13 cellular contexts compared by ENCODE assay signal in genomic region chr22:42432020-42432596, GRCh38. TPM values are rescaled to one million over a fixed set of nuclear protein-coding genes. Genes with fewer than 3 reads are reported as not detected.
DNase-seq lines count a peak whose midpoint lies in the region; ATAC-seq and TF ChIP-seq lines count a peak whose summit lies in the region.
"Had no signal": no experiment of that assay in that cellular context is flagged by ENCODE, and none has a peak within 500 bp of the region (broad histone marks: within the 10 kb centered on the region; RNA-seq: fewer than 3 reads in every experiment).

Gene NFAM1 (minus strand): TSS chr22:42432403. CDS start chr22:42432357, 46 bp downstream.

- DNase-seq in C1 segment of cervical spinal cord (lab: John Stamatoyannopoulos, UW), result peak in 9 of 14 donors; percentile 5 to 68 (median 44)
- DNase-seq in NOMO-1 (lab: John Stamatoyannopoulos, UW; ENCODE audit: unreplicated experiment in 2 of 2), result peak; percentile 82 to 87
- peak; percentile 83 for DNase-seq in Right ventricle myocardium superior
- DNase-seq in stimulated activated CD4-positive, alpha-beta T cell treated with anti-CD3 and anti-CD28 coated beads, Interleukin-1b, Interleukin-23, amount 100 ng/mL, for 48 hours, result no peak
- DNase-seq: activated T-cell treated with anti-CD3 and anti-CD28 coated beads, Interleukin-2, amount 50 U/mL, for 24 hours; dermis blood vessel endothelial cell; immature natural killer cell; MG63 had no signal

- peak; percentile 78 for TF ChIP-seq CTCF in neutrophil (IDR thresholded peaks at IDR 0.05)

- no peaks in the 10 kb centered on the region for H3K9me3 ChIP-seq in neutrophil
- H3K9me3 ChIP-seq: MG63, SJSA1 had no signal

- H3K27ac ChIP-seq in neutrophil, result peak within 1 kb of the TSS; percentile 99
- H3K27ac ChIP-seq: SJSA1 had no signal

- H3K4me3 ChIP-seq in neutrophil (ENCODE audit: low read depth in 1 of 2, low read length in 1 of 2), result peak within 1 kb of the TSS; percentile 95 to 100
- H3K4me3 ChIP-seq: MG63, SJSA1 had no signal

- H3K36me3 ChIP-seq in neutrophil, result peaks cover 28% of the 10 kb centered on the region
- H3K36me3 ChIP-seq: MG63, SJSA1 had no signal

- peak; percentile 50 for ATAC-seq in Right ventricle myocardium superior (ENCODE audit: poor library complexity)
- no peak for ATAC-seq in HG03354 (IDR thresholded peaks at IDR 0.05; ENCODE audit: poor library complexity, severe bottlenecking, unreplicated experiment)
- ATAC-seq in GM21717 (IDR thresholded peaks at IDR 0.05; ENCODE audit: unreplicated experiment), result no peak
- no peak for ATAC-seq in GM18517 (IDR thresholded peaks at IDR 0.05; ENCODE audit: unreplicated experiment)

- intact Hi-C loops in Right ventricle myocardium superior (cut with DNase I), result loop anchor here (10.0 kb wide), 2 partner anchors 137 to 467 kb away; partner anchors contain the start of gene SEPTIN3

- peaks cover 81 to 91% of the 10 kb centered on the region in 2 experiments for H3K4me1 ChIP-seq in neutrophil (ENCODE audit: control insufficient read depth in 1 of 2, insufficient read depth in 1 of 2, low read depth in 1 of 2, low read length in 1 of 2)
- H3K4me1 ChIP-seq: SJSA1 had no signal

- no peaks in the 10 kb centered on the region for H3K27me3 ChIP-seq in neutrophil
- H3K27me3 ChIP-seq: MG63 had no signal

RNA-seq across cellular contexts. Expression of gene NFAM1, which starts in this region (rescaled TPM):
- total RNA-seq in Right ventricle myocardium superior, result 1.9 TPM
- total RNA-seq: dermis blood vessel endothelial cell, SJSA1 had no signal
